ENCODE assay signal across 32 cellular contexts in the genomic region with DNA sequence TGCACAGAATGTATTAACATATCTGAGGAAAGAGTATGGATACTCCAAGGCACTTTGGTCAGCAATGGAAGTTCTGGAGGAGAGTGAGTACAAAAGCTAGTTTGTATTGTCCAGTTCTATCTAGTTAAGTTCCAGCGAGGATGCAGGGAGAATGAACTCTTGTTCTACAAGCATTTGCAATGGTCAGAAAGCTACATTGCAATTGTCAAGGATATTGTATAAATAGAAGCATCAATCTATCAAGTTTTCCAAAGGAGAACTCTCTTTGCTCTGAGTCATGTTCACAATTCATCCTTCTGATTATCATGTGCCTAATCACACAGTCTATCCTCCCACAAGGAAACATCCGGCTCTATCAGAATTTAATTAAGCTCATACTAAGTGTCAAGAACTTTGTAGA.
"Had no signal": no experiment of that assay in that cellular context is flagged by ENCODE, and none has a peak within 500 bp of the region (broad histone marks: within the 10 kb centered on the region; RNA-seq: fewer than 3 reads in every experiment).

No MANE protein-coding gene starts in this region.

- H3K27me3 ChIP-seq: adrenal gland, body of pancreas, brain microvascular endothelial cell, breast epithelium had no signal

- H3K9me3 ChIP-seq: adrenal gland, body of pancreas had no signal

- H3K4me1 ChIP-seq: adrenal gland, body of pancreas, breast epithelium had no signal

- H3K36me3 ChIP-seq: adrenal gland, brain microvascular endothelial cell, breast epithelium had no signal

- H3K27ac ChIP-seq: adrenal gland, body of pancreas, brain microvascular endothelial cell, breast epithelium, VCaP had no signal

- ATAC-seq: activated CD8-positive, alpha-beta T cell treated with anti-CD3 and anti-CD28 coated beads for 36 hours; activated naive CD4-positive, alpha-beta T cell treated with anti-CD3 and anti-CD28 coated beads, Interleukin-2, amount 50 U/mL, for 72 hours; activated T-cell treated with anti-CD3 and anti-CD28 coated beads, Interleukin-2, amount 50 U/mL, for 4 hours; activated T-cell treated with anti-CD3 and anti-CD28 coated beads, Interleukin-2, amount 50 U/mL, for 72 hours; activated T-helper 17 cell treated with anti-CD3 and anti-CD28 coated beads, Interleukin-2, amount 50 U/mL, for 72 hours; body of pancreas had no signal

- H3K4me3 ChIP-seq: adrenal gland, body of pancreas, breast epithelium had no signal

- DNase-seq: activated B cell treated with CpG ODN at 0.5 μM for 24 hours; activated CD4-positive, alpha-beta memory T cell treated with anti-CD3 and anti-CD28 coated beads for 36 hours; activated CD4-positive, alpha-beta T cell treated with anti-CD3 and anti-CD28 coated beads for 4 hours; activated CD4-positive, alpha-beta T cell treated with anti-CD3 and anti-CD28 coated beads, Interleukin-2, amount 10 ng/mL, durations not matched to agents 24 days and 14 days; activated CD4-positive, alpha-beta T cell treated with anti-CD3 and anti-CD28 coated beads, Interleukin-2, amount 50 U/mL, for 1 hour; activated CD4-positive, alpha-beta T cell treated with anti-CD3 and anti-CD28 coated beads, Interleukin-2, amount 50 U/mL, for 4 hours; activated CD4-positive, CD25-positive, alpha-beta regulatory T cell treated with anti-CD3 and anti-CD28 coated beads, Interleukin-2, amount 50 U/mL, for 72 hours; activated CD8-positive, alpha-beta memory T cell treated with anti-CD3 and anti-CD28 coated beads, Interleukin-2, amount 50 U/mL, for 4 hours; activated CD8-positive, alpha-beta T cell treated with anti-CD3 and anti-CD28 coated beads for 36 hours; activated effector memory CD4-positive, alpha-beta T cell treated with anti-CD3 and anti-CD28 coated beads, Interleukin-2, amount 50 U/mL, for 16 hours; activated gamma-delta T cell treated with Interleukin-2 at 50 U/mL for 16 hours; activated naive CD4-positive, alpha-beta T cell; activated naive CD4-positive, alpha-beta T cell treated with anti-CD3 and anti-CD28 coated beads for 36 hours; activated naive CD4-positive, alpha-beta T cell treated with anti-CD3 and anti-CD28 coated beads, Interleukin-2, amount 50 U/mL, for 16 hours; activated naive CD8-positive, alpha-beta T cell treated with anti-CD3 and anti-CD28 coated beads for 36 hours; activated T-cell treated with anti-CD3 and anti-CD28 coated beads for 4 hours; activated T-cell treated with anti-CD3 and anti-CD28 coated beads, Interleukin-2, amount 50 U/mL, for 1 hour; activated T-cell treated with anti-CD3 and anti-CD28 coated beads, Interleukin-2, amount 50 U/mL, for 4 hours; activated T-cell treated with anti-CD3 and anti-CD28 coated beads, Interleukin-2, amount 50 U/mL, for 72 hours; adrenal gland; amniotic stem cell; aorta; body of pancreas; brain microvascular endothelial cell; central memory CD4-positive, alpha-beta T cell; T-helper 1 cell; T-helper 2 cell; T-helper 9 cell had no signal
